Comparison of ENCODE assay signal across 1 cellular context in the genomic region with DNA sequence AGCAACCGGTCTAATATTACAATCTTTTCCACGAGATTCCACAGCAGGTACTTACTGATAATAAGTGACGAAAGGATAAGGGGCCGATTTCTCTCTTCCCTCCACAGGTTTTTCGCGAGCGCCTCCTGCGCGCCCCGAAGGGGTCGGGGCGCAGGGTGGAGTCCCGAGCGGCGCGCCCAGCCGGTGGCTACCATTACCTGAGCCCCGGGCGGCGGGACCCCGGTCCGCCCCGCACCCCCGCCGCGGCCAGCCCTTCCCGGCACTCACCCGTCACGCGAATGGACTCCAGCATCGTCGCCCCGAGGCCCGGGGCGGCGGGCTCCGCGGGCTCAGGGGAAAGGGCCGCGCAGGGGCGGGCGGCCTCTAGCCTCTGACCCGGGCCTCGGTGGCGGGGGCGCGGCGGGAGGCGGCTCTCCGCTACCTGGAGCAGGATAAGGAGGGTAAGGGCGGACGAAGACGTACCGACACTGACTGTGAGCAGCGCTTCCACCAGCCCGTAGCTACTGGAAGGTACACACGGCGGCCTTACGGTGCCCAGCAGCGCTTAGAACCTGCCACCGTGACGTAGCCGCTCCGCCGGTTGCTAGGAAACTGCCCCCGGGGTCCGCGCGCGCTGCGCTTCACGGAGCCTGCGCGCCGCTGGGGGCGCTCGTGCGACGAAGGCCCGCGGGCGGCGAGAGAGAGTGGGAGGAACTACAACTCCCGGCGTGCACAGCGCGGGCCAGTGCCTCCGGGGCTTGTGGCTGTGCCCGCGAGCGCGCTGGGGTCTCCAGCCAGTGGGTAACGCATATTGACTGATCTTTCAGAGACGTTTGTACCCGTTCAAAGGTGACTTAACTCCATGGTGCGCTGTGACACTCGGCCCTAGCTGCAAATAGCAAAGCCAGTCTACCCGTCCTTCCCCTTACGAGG.
A peak's percentile ranks its signal among the peaks of the same experiment; 100 is the strongest.
TF ChIP-seq lines count a peak whose summit lies in the region.

No MANE protein-coding gene starts in this region.

TF ChIP-seq in K562, 482 proteins besides CTCF, POLR2A, EP300 and RAD21 (continued from another document and continues in another):
- TF ChIP-seq TCF3 (CRISPR knock-in tag; IDR thresholded peaks at IDR 0.05) (0 out of 2 replicates have a peak, but pooled peaks have one; percentile 2), L3MBTL2 (IDR thresholded peaks at IDR 0.05) (peak; percentile 48; the same call in 1 of the 2 replicates), MYNN (IDR thresholded peaks at IDR 0.05) (no peak; the same call in 1 of the 2 replicates), MYNN (CRISPR knock-in tag; IDR thresholded peaks at IDR 0.05) (no peak), HLTF (IDR thresholded peaks at IDR 0.05) (no peak), FOXM1 (IDR thresholded peaks at IDR 0.05; ENCODE audit: low read depth) (no peak), FOXM1 (CRISPR knock-in tag; IDR thresholded peaks at IDR 0.05; ENCODE audit: low read depth) (no peak), HMG20A (CRISPR knock-in tag; conservative IDR thresholded peaks at IDR 0.05) (no peak), ASH1L (IDR thresholded peaks at IDR 0.05; ENCODE audit: borderline replicate concordance, low read depth, partially characterized antibody) (no peak), RFX5 (IDR thresholded peaks at IDR 0.05; ENCODE audit: low read depth, low read length) (no peak), ZNF23 (CRISPR knock-in tag; IDR thresholded peaks at IDR 0.05) (no peak), ZNF282 (CRISPR knock-in tag; IDR thresholded peaks at IDR 0.05) (no peak), PTTG1 (tag; IDR thresholded peaks at IDR 0.05; ENCODE audit: low read depth) (no peak), ZNF57 (CRISPR knock-in tag; IDR thresholded peaks at IDR 0.05) (no peak), NCOA6 (IDR thresholded peaks at IDR 0.05) (no peak), ZNF184 (CRISPR knock-in tag; IDR thresholded peaks at IDR 0.05) (no peak), BRF1 (IDR thresholded peaks at IDR 0.05; ENCODE audit: borderline replicate concordance, extremely low read depth, insufficient read length) (no peak), PCBP2 (IDR thresholded peaks at IDR 0.05; ENCODE audit: low read depth, low read length, poor library complexity, severe bottlenecking) (no peak), STAG1 (CRISPR knock-in tag; IDR thresholded peaks at IDR 0.05; ENCODE audit: borderline replicate concordance) (no peak), ZKSCAN1 (IDR thresholded peaks at IDR 0.05; ENCODE audit: low read depth, low read length) (peak; percentile 58; the same call in 1 of the 2 replicates), ZNF778 (CRISPR knock-in tag; IDR thresholded peaks at IDR 0.05) (no peak), RBM15 (IDR thresholded peaks at IDR 0.05; ENCODE audit: insufficient read depth, low read length) (no peak), ZSCAN32 (CRISPR knock-in tag; IDR thresholded peaks at IDR 0.05) (no peak), BRD9 (IDR thresholded peaks at IDR 0.05; ENCODE audit: low read depth, partially characterized antibody) (no peak), POLR2H (tag; IDR thresholded peaks at IDR 0.05; ENCODE audit: low read depth) (no peak), FOS (IDR thresholded peaks at IDR 0.05; ENCODE audit: extremely low read depth, insufficient read length) (no peak), MEF2D (tag; conservative IDR thresholded peaks at IDR 0.05; ENCODE audit: low read depth) (no peak), ZNF586 (CRISPR knock-in tag; conservative IDR thresholded peaks at IDR 0.05) (no peak), BRD4 (IDR thresholded peaks at IDR 0.05) (no peak)
- TF ChIP-seq, protein P1, sequence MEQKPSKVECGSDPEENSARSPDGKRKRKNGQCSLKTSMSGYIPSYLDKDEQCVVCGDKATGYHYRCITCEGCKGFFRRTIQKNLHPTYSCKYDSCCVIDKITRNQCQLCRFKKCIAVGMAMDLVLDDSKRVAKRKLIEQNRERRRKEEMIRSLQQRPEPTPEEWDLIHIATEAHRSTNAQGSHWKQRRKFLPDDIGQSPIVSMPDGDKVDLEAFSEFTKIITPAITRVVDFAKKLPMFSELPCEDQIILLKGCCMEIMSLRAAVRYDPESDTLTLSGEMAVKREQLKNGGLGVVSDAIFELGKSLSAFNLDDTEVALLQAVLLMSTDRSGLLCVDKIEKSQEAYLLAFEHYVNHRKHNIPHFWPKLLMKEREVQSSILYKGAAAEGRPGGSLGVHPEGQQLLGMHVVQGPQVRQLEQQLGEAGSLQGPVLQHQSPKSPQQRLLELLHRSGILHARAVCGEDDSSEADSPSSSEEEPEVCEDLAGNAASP (IDR thresholded peaks at IDR 0.05), result no peak
- TF ChIP-seq, protein P2, sequence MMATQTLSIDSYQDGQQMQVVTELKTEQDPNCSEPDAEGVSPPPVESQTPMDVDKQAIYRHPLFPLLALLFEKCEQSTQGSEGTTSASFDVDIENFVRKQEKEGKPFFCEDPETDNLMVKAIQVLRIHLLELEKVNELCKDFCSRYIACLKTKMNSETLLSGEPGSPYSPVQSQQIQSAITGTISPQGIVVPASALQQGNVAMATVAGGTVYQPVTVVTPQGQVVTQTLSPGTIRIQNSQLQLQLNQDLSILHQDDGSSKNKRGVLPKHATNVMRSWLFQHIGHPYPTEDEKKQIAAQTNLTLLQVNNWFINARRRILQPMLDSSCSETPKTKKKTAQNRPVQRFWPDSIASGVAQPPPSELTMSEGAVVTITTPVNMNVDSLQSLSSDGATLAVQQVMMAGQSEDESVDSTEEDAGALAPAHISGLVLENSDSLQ (IDR thresholded peaks at IDR 0.05), result no peak
- TF ChIP-seq, protein P3, sequence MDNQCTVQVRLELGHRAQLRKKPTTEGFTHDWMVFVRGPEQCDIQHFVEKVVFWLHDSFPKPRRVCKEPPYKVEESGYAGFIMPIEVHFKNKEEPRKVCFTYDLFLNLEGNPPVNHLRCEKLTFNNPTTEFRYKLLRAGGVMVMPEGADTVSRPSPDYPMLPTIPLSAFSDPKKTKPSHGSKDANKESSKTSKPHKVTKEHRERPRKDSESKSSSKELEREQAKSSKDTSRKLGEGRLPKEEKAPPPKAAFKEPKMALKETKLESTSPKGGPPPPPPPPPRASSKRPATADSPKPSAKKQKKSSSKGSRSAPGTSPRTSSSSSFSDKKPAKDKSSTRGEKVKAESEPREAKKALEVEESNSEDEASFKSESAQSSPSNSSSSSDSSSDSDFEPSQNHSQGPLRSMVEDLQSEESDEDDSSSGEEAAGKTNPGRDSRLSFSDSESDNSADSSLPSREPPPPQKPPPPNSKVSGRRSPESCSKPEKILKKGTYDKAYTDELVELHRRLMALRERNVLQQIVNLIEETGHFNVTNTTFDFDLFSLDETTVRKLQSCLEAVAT (IDR thresholded peaks at IDR 0.05), result no peak
- TF ChIP-seq, protein P4, sequence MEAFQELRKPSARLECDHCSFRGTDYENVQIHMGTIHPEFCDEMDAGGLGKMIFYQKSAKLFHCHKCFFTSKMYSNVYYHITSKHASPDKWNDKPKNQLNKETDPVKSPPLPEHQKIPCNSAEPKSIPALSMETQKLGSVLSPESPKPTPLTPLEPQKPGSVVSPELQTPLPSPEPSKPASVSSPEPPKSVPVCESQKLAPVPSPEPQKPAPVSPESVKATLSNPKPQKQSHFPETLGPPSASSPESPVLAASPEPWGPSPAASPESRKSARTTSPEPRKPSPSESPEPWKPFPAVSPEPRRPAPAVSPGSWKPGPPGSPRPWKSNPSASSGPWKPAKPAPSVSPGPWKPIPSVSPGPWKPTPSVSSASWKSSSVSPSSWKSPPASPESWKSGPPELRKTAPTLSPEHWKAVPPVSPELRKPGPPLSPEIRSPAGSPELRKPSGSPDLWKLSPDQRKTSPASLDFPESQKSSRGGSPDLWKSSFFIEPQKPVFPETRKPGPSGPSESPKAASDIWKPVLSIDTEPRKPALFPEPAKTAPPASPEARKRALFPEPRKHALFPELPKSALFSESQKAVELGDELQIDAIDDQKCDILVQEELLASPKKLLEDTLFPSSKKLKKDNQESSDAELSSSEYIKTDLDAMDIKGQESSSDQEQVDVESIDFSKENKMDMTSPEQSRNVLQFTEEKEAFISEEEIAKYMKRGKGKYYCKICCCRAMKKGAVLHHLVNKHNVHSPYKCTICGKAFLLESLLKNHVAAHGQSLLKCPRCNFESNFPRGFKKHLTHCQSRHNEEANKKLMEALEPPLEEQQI (IDR thresholded peaks at IDR 0.05), result no peak
- TF ChIP-seq, protein P5, sequence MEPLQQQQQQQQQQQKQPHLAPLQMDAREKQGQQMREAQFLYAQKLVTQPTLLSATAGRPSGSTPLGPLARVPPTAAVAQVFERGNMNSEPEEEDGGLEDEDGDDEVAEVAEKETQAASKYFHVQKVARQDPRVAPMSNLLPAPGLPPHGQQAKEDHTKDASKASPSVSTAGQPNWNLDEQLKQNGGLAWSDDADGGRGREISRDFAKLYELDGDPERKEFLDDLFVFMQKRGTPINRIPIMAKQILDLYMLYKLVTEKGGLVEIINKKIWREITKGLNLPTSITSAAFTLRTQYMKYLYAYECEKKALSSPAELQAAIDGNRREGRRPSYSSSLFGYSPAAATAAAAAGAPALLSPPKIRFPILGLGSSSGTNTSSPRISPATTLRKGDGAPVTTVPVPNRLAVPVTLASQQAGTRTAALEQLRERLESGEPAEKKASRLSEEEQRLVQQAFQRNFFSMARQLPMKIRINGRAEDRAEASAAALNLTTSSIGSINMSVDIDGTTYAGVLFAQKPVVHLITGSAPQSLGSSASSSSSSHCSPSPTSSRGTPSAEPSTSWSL (CRISPR knock-in tag; IDR thresholded peaks at IDR 0.05; ENCODE audit: borderline replicate concordance), result no peak
- TF ChIP-seq, protein P6, sequence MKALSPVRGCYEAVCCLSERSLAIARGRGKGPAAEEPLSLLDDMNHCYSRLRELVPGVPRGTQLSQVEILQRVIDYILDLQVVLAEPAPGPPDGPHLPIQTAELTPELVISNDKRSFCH (CRISPR knock-in tag; IDR thresholded peaks at IDR 0.05), result no peak
- TF ChIP-seq, protein P6 (tag; IDR thresholded peaks at IDR 0.05), result peak; percentile 53
- TF ChIP-seq, protein P7, sequence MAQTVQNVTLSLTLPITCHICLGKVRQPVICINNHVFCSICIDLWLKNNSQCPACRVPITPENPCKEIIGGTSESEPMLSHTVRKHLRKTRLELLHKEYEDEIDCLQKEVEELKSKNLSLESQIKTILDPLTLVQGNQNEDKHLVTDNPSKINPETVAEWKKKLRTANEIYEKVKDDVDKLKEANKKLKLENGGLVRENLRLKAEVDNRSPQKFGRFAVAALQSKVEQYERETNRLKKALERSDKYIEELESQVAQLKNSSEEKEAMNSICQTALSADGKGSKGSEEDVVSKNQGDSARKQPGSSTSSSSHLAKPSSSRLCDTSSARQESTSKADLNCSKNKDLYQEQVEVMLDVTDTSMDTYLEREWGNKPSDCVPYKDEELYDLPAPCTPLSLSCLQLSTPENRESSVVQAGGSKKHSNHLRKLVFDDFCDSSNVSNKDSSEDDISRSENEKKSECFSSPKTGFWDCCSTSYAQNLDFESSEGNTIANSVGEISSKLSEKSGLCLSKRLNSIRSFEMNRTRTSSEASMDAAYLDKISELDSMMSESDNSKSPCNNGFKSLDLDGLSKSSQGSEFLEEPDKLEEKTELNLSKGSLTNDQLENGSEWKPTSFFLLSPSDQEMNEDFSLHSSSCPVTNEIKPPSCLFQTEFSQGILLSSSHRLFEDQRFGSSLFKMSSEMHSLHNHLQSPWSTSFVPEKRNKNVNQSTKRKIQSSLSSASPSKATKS (CRISPR knock-in tag; IDR thresholded peaks at IDR 0.05), result no peak
- TF ChIP-seq, protein P8, sequence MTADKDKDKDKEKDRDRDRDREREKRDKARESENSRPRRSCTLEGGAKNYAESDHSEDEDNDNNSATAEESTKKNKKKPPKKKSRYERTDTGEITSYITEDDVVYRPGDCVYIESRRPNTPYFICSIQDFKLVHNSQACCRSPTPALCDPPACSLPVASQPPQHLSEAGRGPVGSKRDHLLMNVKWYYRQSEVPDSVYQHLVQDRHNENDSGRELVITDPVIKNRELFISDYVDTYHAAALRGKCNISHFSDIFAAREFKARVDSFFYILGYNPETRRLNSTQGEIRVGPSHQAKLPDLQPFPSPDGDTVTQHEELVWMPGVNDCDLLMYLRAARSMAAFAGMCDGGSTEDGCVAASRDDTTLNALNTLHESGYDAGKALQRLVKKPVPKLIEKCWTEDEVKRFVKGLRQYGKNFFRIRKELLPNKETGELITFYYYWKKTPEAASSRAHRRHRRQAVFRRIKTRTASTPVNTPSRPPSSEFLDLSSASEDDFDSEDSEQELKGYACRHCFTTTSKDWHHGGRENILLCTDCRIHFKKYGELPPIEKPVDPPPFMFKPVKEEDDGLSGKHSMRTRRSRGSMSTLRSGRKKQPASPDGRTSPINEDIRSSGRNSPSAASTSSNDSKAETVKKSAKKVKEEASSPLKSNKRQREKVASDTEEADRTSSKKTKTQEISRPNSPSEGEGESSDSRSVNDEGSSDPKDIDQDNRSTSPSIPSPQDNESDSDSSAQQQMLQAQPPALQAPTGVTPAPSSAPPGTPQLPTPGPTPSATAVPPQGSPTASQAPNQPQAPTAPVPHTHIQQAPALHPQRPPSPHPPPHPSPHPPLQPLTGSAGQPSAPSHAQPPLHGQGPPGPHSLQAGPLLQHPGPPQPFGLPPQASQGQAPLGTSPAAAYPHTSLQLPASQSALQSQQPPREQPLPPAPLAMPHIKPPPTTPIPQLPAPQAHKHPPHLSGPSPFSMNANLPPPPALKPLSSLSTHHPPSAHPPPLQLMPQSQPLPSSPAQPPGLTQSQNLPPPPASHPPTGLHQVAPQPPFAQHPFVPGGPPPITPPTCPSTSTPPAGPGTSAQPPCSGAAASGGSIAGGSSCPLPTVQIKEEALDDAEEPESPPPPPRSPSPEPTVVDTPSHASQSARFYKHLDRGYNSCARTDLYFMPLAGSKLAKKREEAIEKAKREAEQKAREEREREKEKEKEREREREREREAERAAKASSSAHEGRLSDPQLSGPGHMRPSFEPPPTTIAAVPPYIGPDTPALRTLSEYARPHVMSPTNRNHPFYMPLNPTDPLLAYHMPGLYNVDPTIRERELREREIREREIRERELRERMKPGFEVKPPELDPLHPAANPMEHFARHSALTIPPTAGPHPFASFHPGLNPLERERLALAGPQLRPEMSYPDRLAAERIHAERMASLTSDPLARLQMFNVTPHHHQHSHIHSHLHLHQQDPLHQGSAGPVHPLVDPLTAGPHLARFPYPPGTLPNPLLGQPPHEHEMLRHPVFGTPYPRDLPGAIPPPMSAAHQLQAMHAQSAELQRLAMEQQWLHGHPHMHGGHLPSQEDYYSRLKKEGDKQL (CRISPR knock-in tag; IDR thresholded peaks at IDR 0.05; ENCODE audit: borderline replicate concordance), result no peak
- TF ChIP-seq, protein P9, sequence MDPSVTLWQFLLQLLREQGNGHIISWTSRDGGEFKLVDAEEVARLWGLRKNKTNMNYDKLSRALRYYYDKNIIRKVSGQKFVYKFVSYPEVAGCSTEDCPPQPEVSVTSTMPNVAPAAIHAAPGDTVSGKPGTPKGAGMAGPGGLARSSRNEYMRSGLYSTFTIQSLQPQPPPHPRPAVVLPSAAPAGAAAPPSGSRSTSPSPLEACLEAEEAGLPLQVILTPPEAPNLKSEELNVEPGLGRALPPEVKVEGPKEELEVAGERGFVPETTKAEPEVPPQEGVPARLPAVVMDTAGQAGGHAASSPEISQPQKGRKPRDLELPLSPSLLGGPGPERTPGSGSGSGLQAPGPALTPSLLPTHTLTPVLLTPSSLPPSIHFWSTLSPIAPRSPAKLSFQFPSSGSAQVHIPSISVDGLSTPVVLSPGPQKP (CRISPR knock-in tag; IDR thresholded peaks at IDR 0.05), result no peak
- TF ChIP-seq, protein P10, sequence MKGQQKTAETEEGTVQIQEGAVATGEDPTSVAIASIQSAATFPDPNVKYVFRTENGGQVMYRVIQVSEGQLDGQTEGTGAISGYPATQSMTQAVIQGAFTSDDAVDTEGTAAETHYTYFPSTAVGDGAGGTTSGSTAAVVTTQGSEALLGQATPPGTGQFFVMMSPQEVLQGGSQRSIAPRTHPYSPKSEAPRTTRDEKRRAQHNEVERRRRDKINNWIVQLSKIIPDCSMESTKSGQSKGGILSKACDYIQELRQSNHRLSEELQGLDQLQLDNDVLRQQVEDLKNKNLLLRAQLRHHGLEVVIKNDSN (CRISPR knock-in tag; IDR thresholded peaks at IDR 0.05), result no peak
